8 cellular contexts compared by ENCODE assay signal in the genomic region with DNA sequence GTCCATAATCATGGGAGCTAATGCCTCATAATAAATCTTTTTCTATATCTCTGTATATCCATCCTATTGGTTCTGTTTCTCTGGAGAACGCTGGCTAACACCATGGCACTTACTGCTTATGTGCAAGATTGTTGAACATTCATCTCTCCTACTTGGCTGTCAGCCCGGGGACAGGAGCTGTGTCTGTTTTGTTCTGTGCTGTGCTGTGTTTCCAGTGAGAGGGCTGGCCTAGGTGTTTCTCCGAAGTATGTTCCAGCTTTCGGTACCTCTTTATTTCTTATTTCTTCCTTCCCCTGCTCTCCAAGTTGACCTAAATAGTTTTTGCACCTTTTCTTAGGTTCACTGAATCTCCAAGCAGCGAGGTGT. TPM values are rescaled to one million over a fixed set of nuclear protein-coding genes. Genes with fewer than 3 reads are reported as not detected.
A peak's percentile ranks its signal among the peaks of the same experiment; 100 is the strongest.
DNase-seq lines count a peak whose midpoint lies in the region; ATAC-seq and TF ChIP-seq lines count a peak whose summit lies in the region.

No MANE protein-coding gene starts in this region.

- peak overlapping the region; percentile 89 for H3K4me3 Mint-ChIP-seq in HFFc6

- DNase-seq in AG08395 (ENCODE audit: low spot score) (peak; percentile 65), HFFc6 (peak; percentile 61), amygdala (lab: John Stamatoyannopoulos, UW) (peak in 35 of 56 donors; percentile 26 to 84 (median 50)), hypothalamus (lab: John Stamatoyannopoulos, UW) (peak in 30 of 51 donors; percentile 16 to 91 (median 42)), sciatic nerve (ENCODE audit: low spot score) (peak; percentile 86), GOT3 (lab: John Stamatoyannopoulos, UW) (no peak)

- TF ChIP-seq CTCF in HFFc6 (IDR thresholded peaks at IDR 0.05): no peak

- intact Hi-C loops in sciatic nerve (cut with DNase I): no loop called here

- H3K27ac Mint-ChIP-seq in HFFc6: peak overlapping the region; percentile 94

- H3K27me3 Mint-ChIP-seq in HFFc6 (ENCODE audit: insufficient read depth): peaks cover 4% of the 10 kb centered on the region

- no peaks in the 10 kb centered on the region for H3K9me3 Mint-ChIP-seq in HFFc6

- no peaks in the 10 kb centered on the region for H3K36me3 Mint-ChIP-seq in HFFc6 (ENCODE audit: low read depth)

- ATAC-seq in sciatic nerve (peak; percentile 65), GM21723 (IDR thresholded peaks at IDR 0.05; ENCODE audit: unreplicated experiment) (no peak), GM18502 (IDR thresholded peaks at IDR 0.05; ENCODE audit: poor library complexity, unreplicated experiment) (no peak)

- H3K4me1 Mint-ChIP-seq in HFFc6 (ENCODE audit: low read depth): peaks cover 23% of the 10 kb centered on the region

RNA-seq across cellular contexts. Expression of a gene that starts 18.8 kb away (rescaled TPM):
- 10 to 100 TPM; 10.3 to 46.6 (median 43.6) TPM for total RNA-seq in HFFc6 (2021; fragmentation: NEBNext Ultra II Directional; extraction: Animal tissue kit (Norgen Biotek cat#: 25700))
- 688 TPM for total RNA-seq in sciatic nerve

RNA-seq across cellular contexts. Expression of a gene that starts 25.7 kb away (rescaled TPM):
- total RNA-seq in HFFc6 (2021; fragmentation: NEBNext Ultra II Directional; extraction: Animal tissue kit (Norgen Biotek cat#: 25700)): under 1 TPM; 0.24 to 1.00 (median 0.69) TPM
- 124 TPM for total RNA-seq in sciatic nerve

RNA-seq across cellular contexts. Expression of a gene that starts 37.4 kb away (rescaled TPM):
- 10 to 100 TPM; 62.1 to 73.6 (median 66.6) TPM for total RNA-seq in HFFc6 (2021; fragmentation: NEBNext Ultra II Directional; extraction: Animal tissue kit (Norgen Biotek cat#: 25700))
- 28.2 TPM for total RNA-seq in sciatic nerve

RNA-seq across cellular contexts. Expression of a gene that starts 47.1 kb away (rescaled TPM):
- total RNA-seq in HFFc6 (2021; fragmentation: NEBNext Ultra II Directional; extraction: Animal tissue kit (Norgen Biotek cat#: 25700)): not detected
- 12.4 TPM for total RNA-seq in sciatic nerve

Comparison
In these comparisons a context has a peak if more than half of its experiments do, and no peak if none do; other contexts are left out.
1. RNA of a gene that starts 18.8 kb away (total RNA-seq): 688 TPM in sciatic nerve (single experiment); 10.3 to 46.6 TPM in HFFc6; every median in the first group is over 10 times any median in the second.
2. RNA of a gene that starts 25.7 kb away (total RNA-seq): 124 TPM in sciatic nerve (single experiment); 0.24 to 1.00 TPM in HFFc6; every median in the first group is over 10 times any median in the second.